ENCODE assay signal across 22 cellular contexts in the genomic region with DNA sequence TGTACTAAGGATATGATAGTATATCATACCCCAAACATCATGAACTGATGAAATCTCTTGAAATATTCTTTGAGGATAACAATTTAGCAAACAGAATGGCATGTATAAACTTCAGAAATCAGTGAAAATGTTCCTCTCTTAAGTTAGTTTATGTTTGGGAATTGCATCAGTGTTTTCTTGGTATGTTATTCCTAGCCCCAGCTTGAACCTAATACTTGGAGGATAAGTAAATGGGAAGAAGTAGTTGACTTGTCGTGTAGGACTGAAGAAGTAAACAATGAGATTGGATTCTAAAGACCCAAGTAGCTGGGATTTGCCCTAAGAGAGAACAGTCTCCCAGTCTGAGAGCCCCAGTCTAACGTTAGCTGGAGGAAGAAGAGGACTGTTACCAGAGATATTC.
"Had no signal": no experiment of that assay in that cellular context is flagged by ENCODE, and none has a peak within 500 bp of the region (broad histone marks: within the 10 kb centered on the region; RNA-seq: fewer than 3 reads in every experiment).

No MANE protein-coding gene starts in this region.

- H3K27me3 ChIP-seq: neural progenitor cell, right lobe of liver, suprapubic skin, transverse colon, upper lobe of right lung, uterus had no signal

- H3K9ac ChIP-seq: neural progenitor cell, parathyroid adenoma had no signal

- H3K27ac Mint-ChIP-seq: memory B cell; mesothelial cell of epicardium; naive thymus-derived CD4-positive, alpha-beta T cell; nephron; neural progenitor cell; progenitor cell of endocrine pancreas; stimulated activated naive CD8-positive, alpha-beta T cell treated with anti-CD3 and anti-CD28 coated beads, Interleukin-15, amount 100 ng/mL, for 72 hours had no signal

- H3K9me3 ChIP-seq: mucosa of descending colon, right lobe of liver, suprapubic skin, transverse colon, upper lobe of right lung, uterus had no signal

- H3K27me3 Mint-ChIP-seq: memory B cell; naive thymus-derived CD4-positive, alpha-beta T cell; stimulated activated naive CD8-positive, alpha-beta T cell treated with anti-CD3 and anti-CD28 coated beads, Interleukin-15, amount 100 ng/mL, for 72 hours had no signal

- H3K27ac ChIP-seq: coronary artery, neural progenitor cell, parathyroid adenoma, right lobe of liver, suprapubic skin, transverse colon, upper lobe of right lung, uterus had no signal

- H3K4me3 Mint-ChIP-seq: memory B cell; mesothelial cell of epicardium; naive thymus-derived CD4-positive, alpha-beta T cell; nephron; neural progenitor cell; stimulated activated naive CD8-positive, alpha-beta T cell treated with anti-CD3 and anti-CD28 coated beads, Interleukin-15, amount 100 ng/mL, for 72 hours had no signal

- H3K36me3 Mint-ChIP-seq: memory B cell; mesothelial cell of epicardium; naive thymus-derived CD4-positive, alpha-beta T cell; neural progenitor cell had no signal

- DNase-seq: mucosa of descending colon; naive thymus-derived CD4-positive, alpha-beta T cell; right lobe of liver; stimulated activated CD4-positive, alpha-beta T cell treated with anti-CD3 and anti-CD28 coated beads, Interleukin-12 subunit alpha, Interleukin-12 subunit beta, amount 100 ng/mL, for 4 hours; stimulated activated CD4-positive, alpha-beta T cell treated with anti-CD3 and anti-CD28 coated beads, Interleukin-1b, Interleukin-23, amount 100 ng/mL, for 48 hours; stimulated activated CD4-positive, alpha-beta T cell treated with anti-CD3 and anti-CD28 coated beads, Interleukin-4, amount 100 ng/mL, for 1 hour; stimulated activated CD8-positive, alpha-beta memory T cell treated with anti-CD3 and anti-CD28 coated beads, Interleukin-4, amount 100 ng/mL, for 48 hours; stimulated activated naive CD4-positive, alpha-beta T cell; stimulated activated naive CD8-positive, alpha-beta T cell treated with anti-CD3 and anti-CD28 coated beads, Interleukin-15, amount 100 ng/mL, for 72 hours; transverse colon; upper lobe of right lung; uterus had no signal

- H3K36me3 ChIP-seq: neural progenitor cell, right lobe of liver, suprapubic skin, transverse colon, upper lobe of right lung, uterus had no signal

- H3K4me1 Mint-ChIP-seq: memory B cell; naive thymus-derived CD4-positive, alpha-beta T cell; nephron; neural progenitor cell; stimulated activated naive CD8-positive, alpha-beta T cell treated with anti-CD3 and anti-CD28 coated beads, Interleukin-15, amount 100 ng/mL, for 72 hours had no signal

- H3K9me3 Mint-ChIP-seq: nephron, neural progenitor cell had no signal

- H3K4me3 ChIP-seq: coronary artery, lung, mucosa of descending colon, neural progenitor cell, right lobe of liver, smooth muscle cell, suprapubic skin, transverse colon, upper lobe of right lung, uterus had no signal

- H3K4me1 ChIP-seq: neural progenitor cell, parathyroid adenoma, right lobe of liver, suprapubic skin, transverse colon, upper lobe of right lung, uterus had no signal
